In the genomic region with DNA sequence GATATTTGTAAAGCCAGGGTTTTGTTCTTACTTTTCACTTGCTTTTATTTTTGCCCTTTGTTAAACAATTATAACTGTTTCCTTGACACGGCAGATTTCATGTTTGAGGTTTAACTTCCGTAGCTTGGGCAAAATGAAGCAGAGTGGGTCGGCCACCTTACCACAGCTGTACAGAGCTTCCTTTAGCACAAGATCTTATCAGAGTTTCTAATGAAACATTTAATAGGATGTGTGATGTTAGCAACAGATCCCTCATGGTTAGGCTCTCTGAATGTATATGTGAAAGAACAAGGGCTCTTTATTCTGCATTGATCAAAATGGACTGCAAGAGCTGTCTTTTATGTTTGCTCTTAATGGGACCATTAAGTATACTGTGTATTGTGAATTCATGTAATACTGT, we compare ENCODE assay signal across 9 cellular contexts. TPM values are rescaled to one million over a fixed set of nuclear protein-coding genes. Genes with fewer than 3 reads are reported as not detected.
DNase-seq lines count a peak whose midpoint lies in the region; TF ChIP-seq lines count a peak whose summit lies in the region.
"Had no signal": no experiment of that assay in that cellular context is flagged by ENCODE, and none has a peak within 500 bp of the region (broad histone marks: within the 10 kb centered on the region; RNA-seq: fewer than 3 reads in every experiment).

No MANE protein-coding gene starts in this region.

- CTCF ChIA-PET in Caco-2 (lab: Charles Lee) = no interaction called here

- H3K4me3 Mint-ChIP-seq in activated T-helper 1 cell treated with anti-CD3 and anti-CD28 coated beads, Interleukin-12 subunit alpha, Interleukin-12 subunit beta, Interleukin-2, Interleukin-4 antibody, amounts not matched to agents 30 ng/mL and 10 ng/mL and 1 ng/mL, durations not matched to agents 14 hours and 24 hours and 36 hours = peak overlapping the region; percentile 73
- no peak overlapping the region for H3K4me3 Mint-ChIP-seq in mesothelial cell of epicardium
- H3K4me3 Mint-ChIP-seq in Caco-2 (ENCODE audit: unreplicated experiment) = no peak overlapping the region

- peaks cover 44% of the 10 kb centered on the region for H3K36me3 Mint-ChIP-seq in activated T-helper 1 cell treated with anti-CD3 and anti-CD28 coated beads, Interleukin-12 subunit alpha, Interleukin-12 subunit beta, Interleukin-2, Interleukin-4 antibody, amounts not matched to agents 30 ng/mL and 10 ng/mL and 1 ng/mL, durations not matched to agents 14 hours and 24 hours and 36 hours (ENCODE audit: low read depth)
- H3K36me3 Mint-ChIP-seq in mesothelial cell of epicardium (peaks cover 3% of the 10 kb centered on the region), Caco-2 (ENCODE audit: insufficient read depth, unreplicated experiment) (no peaks in the 10 kb centered on the region)

- H3K9me3 ChIP-seq in Caco-2 = no peaks in the 10 kb centered on the region
- H3K9me3 ChIP-seq: A549 had no signal

- TF ChIP-seq CTCF in HL-60 (IDR thresholded peaks at IDR 0.05; ENCODE audit: insufficient read depth, low read length) (no peak), mesothelial cell of epicardium (IDR thresholded peaks at IDR 0.05; ENCODE audit: unreplicated experiment) (no peak), Caco-2 (IDR thresholded peaks at IDR 0.05; ENCODE audit: insufficient read depth in 1 of 2, low read depth in 1 of 2, low read length in 1 of 2, severe bottlenecking in 1 of 2, unreplicated experiment in 1 of 2) (no peak)

- H3K4me3 ChIP-seq in HL-60 (replicated peaks; ENCODE audit: insufficient read depth, low read length) (no peak overlapping the region), Caco-2 (ENCODE audit: low read depth, low read length) (no peak overlapping the region)
- H3K4me3 ChIP-seq: A549 had no signal

- no peaks in the 10 kb centered on the region for H3K27me3 Mint-ChIP-seq in activated T-helper 1 cell treated with anti-CD3 and anti-CD28 coated beads, Interleukin-12 subunit alpha, Interleukin-12 subunit beta, Interleukin-2, Interleukin-4 antibody, amounts not matched to agents 30 ng/mL and 10 ng/mL and 1 ng/mL, durations not matched to agents 14 hours and 24 hours and 36 hours (ENCODE audit: insufficient read depth)
- no peaks in the 10 kb centered on the region for H3K27me3 Mint-ChIP-seq in mesothelial cell of epicardium (ENCODE audit: low read depth)
- no peaks in the 10 kb centered on the region for H3K27me3 Mint-ChIP-seq in Caco-2 (ENCODE audit: insufficient read depth, unreplicated experiment)

- H3K4me1 Mint-ChIP-seq in activated T-helper 1 cell treated with anti-CD3 and anti-CD28 coated beads, Interleukin-12 subunit alpha, Interleukin-12 subunit beta, Interleukin-2, Interleukin-4 antibody, amounts not matched to agents 30 ng/mL and 10 ng/mL and 1 ng/mL, durations not matched to agents 14 hours and 24 hours and 36 hours (ENCODE audit: low read depth) = peaks cover 48% of the 10 kb centered on the region
- H3K4me1 Mint-ChIP-seq in mesothelial cell of epicardium = no peaks in the 10 kb centered on the region
- no peaks in the 10 kb centered on the region for H3K4me1 Mint-ChIP-seq in Caco-2 (ENCODE audit: low read depth, unreplicated experiment)

- no peaks in the 10 kb centered on the region for H3K4me1 ChIP-seq in Caco-2
- H3K4me1 ChIP-seq: A549 had no signal

- H3K27ac Mint-ChIP-seq in activated T-helper 1 cell treated with anti-CD3 and anti-CD28 coated beads, Interleukin-12 subunit alpha, Interleukin-12 subunit beta, Interleukin-2, Interleukin-4 antibody, amounts not matched to agents 30 ng/mL and 10 ng/mL and 1 ng/mL, durations not matched to agents 14 hours and 24 hours and 36 hours = peak overlapping the region; percentile 95
- H3K27ac Mint-ChIP-seq in mesothelial cell of epicardium (no peak overlapping the region), Caco-2 (ENCODE audit: unreplicated experiment) (no peak overlapping the region)

- H3K9me3 Mint-ChIP-seq in activated T-helper 1 cell treated with anti-CD3 and anti-CD28 coated beads, Interleukin-12 subunit alpha, Interleukin-12 subunit beta, Interleukin-2, Interleukin-4 antibody, amounts not matched to agents 30 ng/mL and 10 ng/mL and 1 ng/mL, durations not matched to agents 14 hours and 24 hours and 36 hours = peaks cover 5% of the 10 kb centered on the region
- H3K9me3 Mint-ChIP-seq in mesothelial cell of epicardium (peaks cover 4% of the 10 kb centered on the region), Caco-2 (ENCODE audit: unreplicated experiment) (no peaks in the 10 kb centered on the region)

- H3K36me3 ChIP-seq in Caco-2 (ENCODE audit: control insufficient read depth, insufficient read depth, low read length) = no peaks in the 10 kb centered on the region

- intact Hi-C loops in activated T-helper 1 cell treated with anti-CD3 and anti-CD28 coated beads, Interleukin-12 subunit alpha, Interleukin-12 subunit beta, Interleukin-2, Interleukin-4 antibody, amounts not matched to agents 30 ng/mL and 10 ng/mL and 1 ng/mL, durations not matched to agents 14 hours and 24 hours and 36 hours (cut with micrococcal nuclease) = loop anchor here (1.0 to 2.0 kb wide), 4 partner anchors 8 to 98 kb away; partner anchors contain the start of genes RNF125 and TRAPPC8
- intact Hi-C loops in Caco-2 (cut with micrococcal nuclease; ENCODE audit: unreplicated experiment) = no loop called here

- no TSS peak for BruUV-seq in Caco-2 (replicated peaks; lab: Mats Ljungman, UMichigan)

- peak overlapping the region; percentile 87 for H3K27ac ChIP-seq in HL-60 (replicated peaks)
- H3K27ac ChIP-seq: A549 had no signal

- POLR2A ChIA-PET in Caco-2 (lab: Charles Lee) = no interaction called here

- H3K27me3 ChIP-seq in HL-60 (ENCODE audit: insufficient read depth, poor library complexity, severe bottlenecking) (no peaks in the 10 kb centered on the region), Caco-2 (replicated peaks; ENCODE audit: control insufficient read depth, insufficient read depth, low read length) (no peaks in the 10 kb centered on the region)

- DNase-seq in SIG-M5 treated with dmso at 0.1 percent for 504 hours (lab: John Stamatoyannopoulos, UW; ENCODE audit: unreplicated experiment) (peak; percentile 23), SIG-M5 (lab: John Stamatoyannopoulos, UW) (no peak), HL-60 (ENCODE audit: low read depth in 1 of 2, low spot score in 1 of 2) (peak; percentile 67 to 77), HK-2 (ENCODE audit: unreplicated experiment) (no peak), mesothelial cell of epicardium (ENCODE audit: low spot score in 2 of 2, unreplicated experiment in 2 of 2) (no peak), Caco-2 (no peak)
- peak; percentile 49 for DNase-seq in activated T-helper 1 cell treated with anti-CD3 and anti-CD28 coated beads, Interleukin-12 subunit alpha, Interleukin-12 subunit beta, Interleukin-2, Interleukin-4 antibody, amounts not matched to agents 30 ng/mL and 10 ng/mL and 1 ng/mL, durations not matched to agents 14 hours and 24 hours and 36 hours (ENCODE audit: low spot score)
- DNase-seq in stimulated activated CD8-positive, alpha-beta memory T cell treated with anti-CD3 and anti-CD28 coated beads, Interleukin-7, amount 100 ng/mL, for 4 hours (ENCODE audit: low read depth in 2 of 2) = peak; percentile 15 to 53

RNA-seq across cellular contexts. Expression of gene RNF125, which starts 22.3 kb away (rescaled TPM):
- 32.2 and 34.6 TPM in 2 replicates for total RNA-seq in activated T-helper 1 cell treated with anti-CD3 and anti-CD28 coated beads, Interleukin-12 subunit alpha, Interleukin-12 subunit beta, Interleukin-2, Interleukin-4 antibody, amounts not matched to agents 30 ng/mL and 10 ng/mL and 1 ng/mL, durations not matched to agents 14 hours and 24 hours and 36 hours
- 0.63 to 0.82 TPM (median 0.74 TPM) in 3 replicates for total RNA-seq in mesothelial cell of epicardium
- total RNA-seq in Caco-2 (2022) = 0.39 and 0.61 TPM in 2 replicates

RNA-seq across cellular contexts. Expression of gene RNF138, which starts 50.7 kb away (rescaled TPM):
- 80.5 and 83.0 TPM in 2 replicates for total RNA-seq in activated T-helper 1 cell treated with anti-CD3 and anti-CD28 coated beads, Interleukin-12 subunit alpha, Interleukin-12 subunit beta, Interleukin-2, Interleukin-4 antibody, amounts not matched to agents 30 ng/mL and 10 ng/mL and 1 ng/mL, durations not matched to agents 14 hours and 24 hours and 36 hours
- total RNA-seq in mesothelial cell of epicardium = 28.5 to 37.9 TPM (median 31.9 TPM) in 3 replicates
- 24.3 and 26.4 TPM in 2 replicates for total RNA-seq in Caco-2 (2022)

Comparison
In these comparisons a context has a peak if more than half of its experiments do, and no peak if none do; other contexts are left out.
1. DNase-seq: peak in SIG-M5 treated with dmso at 0.1 percent for 504 hours (single experiment), HL-60 (2 of 2), activated T-helper 1 cell treated with anti-CD3 and anti-CD28 coated beads, Interleukin-12 subunit alpha, Interleukin-12 subunit beta, Interleukin-2, Interleukin-4 antibody, amounts not matched to agents 30 ng/mL and 10 ng/mL and 1 ng/mL, durations not matched to agents 14 hours and 24 hours and 36 hours (single experiment) and stimulated activated CD8-positive, alpha-beta memory T cell treated with anti-CD3 and anti-CD28 coated beads, Interleukin-7, amount 100 ng/mL, for 4 hours (2 of 2); none in SIG-M5 (single experiment), HK-2 (single experiment), mesothelial cell of epicardium (0 of 2) and Caco-2 (0 of 2).
2. RNA of gene RNF125, which starts 22.3 kb away (total RNA-seq): 32.2 to 34.6 TPM in activated T-helper 1 cell treated with anti-CD3 and anti-CD28 coated beads, Interleukin-12 subunit alpha, Interleukin-12 subunit beta, Interleukin-2, Interleukin-4 antibody, amounts not matched to agents 30 ng/mL and 10 ng/mL and 1 ng/mL, durations not matched to agents 14 hours and 24 hours and 36 hours; 0.63 to 0.82 TPM in mesothelial cell of epicardium and 0.39 to 0.61 TPM in Caco-2; every median in the first group is over 10 times any median in the second.